Comparison of ENCODE assay signal across 15 cellular contexts in genomic region chr2:131049150-131049718, GRCh38. TPM values are rescaled to one million over a fixed set of nuclear protein-coding genes. Genes with fewer than 3 reads are reported as not detected.
A peak's percentile ranks its signal among the peaks of the same experiment; 100 is the strongest.
DNase-seq lines count a peak whose midpoint lies in the region; ATAC-seq and TF ChIP-seq lines count a peak whose summit lies in the region.
"Had no signal": no experiment of that assay in that cellular context is flagged by ENCODE, and none has a peak within 500 bp of the region (broad histone marks: within the 10 kb centered on the region; RNA-seq: fewer than 3 reads in every experiment).

No MANE protein-coding gene starts in this region.

- no peak overlapping the region for H2AFZ ChIP-seq in IMR-90 (replicated peaks; ENCODE audit: low read length, poor library complexity)

- TF ChIP-seq POLR2A in breast epithelium (IDR thresholded peaks at IDR 0.05) (no peak), IMR-90 (IDR thresholded peaks at IDR 0.05; ENCODE audit: low read depth, low read length) (no peak)

- H3K14ac ChIP-seq in IMR-90 (replicated peaks; ENCODE audit: low read depth, low read length), result no peak overlapping the region

- in situ Hi-C loops in IMR-90 (cut with MboI; ENCODE audit: low sequenced_read_pairs), result no loop called here

- no peak overlapping the region for H3K4ac ChIP-seq in IMR-90 (ENCODE audit: low read depth, low read length)

- no peak overlapping the region for H3K23ac ChIP-seq in IMR-90 (ENCODE audit: low read depth, low read length)

- H3K9me3 Mint-ChIP-seq in MCF 10A (ENCODE audit: unreplicated experiment), result no peaks in the 10 kb centered on the region
- H3K9me3 Mint-ChIP-seq in chondrocyte (ENCODE audit: low read depth), result no peaks in the 10 kb centered on the region

- no peak overlapping the region for H2AK9ac ChIP-seq in IMR-90 (replicated peaks; ENCODE audit: low read depth, low read length, poor library complexity)

- H3K79me1 ChIP-seq in IMR-90 (ENCODE audit: low read depth in 1 of 2, low read length in 2 of 2), result peaks cover 19 to 36% of the 10 kb centered on the region in 2 experiments

- H3K27ac ChIP-seq in breast epithelium (no peak overlapping the region), IMR-90 (ENCODE audit: insufficient read depth, low read length) (no peak overlapping the region), aorta (ENCODE audit: low read depth in 1 of 2, low read length in 2 of 2) (no peak overlapping the region), foreskin keratinocyte (no peak overlapping the region)

- H3K4me3 Mint-ChIP-seq in MCF 10A (ENCODE audit: unreplicated experiment) (no peak overlapping the region), chondrocyte (ENCODE audit: unreplicated experiment) (no peak overlapping the region)

- H3K4me1 ChIP-seq in breast epithelium (no peaks in the 10 kb centered on the region), IMR-90 (ENCODE audit: control insufficient read depth, insufficient read depth, low read length) (no peaks in the 10 kb centered on the region), aorta (ENCODE audit: control insufficient read depth in 1 of 2, insufficient read depth in 2 of 2, low read length in 2 of 2) (no peaks in the 10 kb centered on the region), foreskin keratinocyte (no peaks in the 10 kb centered on the region)

- no peak overlapping the region for H2BK20ac ChIP-seq in IMR-90 (ENCODE audit: low read depth, low read length)

- TF ChIP-seq RAD21 in IMR-90 (IDR thresholded peaks at IDR 0.05; ENCODE audit: low read length), result no peak

- DNase-seq in MCF 10A (ENCODE audit: unreplicated experiment) (no peak), breast epithelium (ENCODE audit: low spot score in 2 of 2) (no peak), IMR-90 (no peak), chondrocyte (ENCODE audit: low spot score) (no peak), T-helper 2 cell (no peak), aorta (no peak), foreskin keratinocyte (no peak)
- DNase-seq: DMS53, KBM-7, MG63, NCI-H2029 treated with DMSO at 0.1 percent for 48 hours, NCI-H2227 treated with DMSO at 0.1 percent for 48 hours, NCI-H526 treated with DMSO at 0.1 percent for 48 hours, SHP77 treated with DMSO at 0.1 percent for 48 hours had no signal

- H4K91ac ChIP-seq in IMR-90 (ENCODE audit: insufficient read depth, low read depth, low read length), result no peak overlapping the region

- H3K36me3 Mint-ChIP-seq in MCF 10A (ENCODE audit: insufficient read depth, unreplicated experiment) (peaks cover 80% of the 10 kb centered on the region), chondrocyte (ENCODE audit: low read depth) (peaks cover 37% of the 10 kb centered on the region)

- no peaks in the 10 kb centered on the region for H3K9me3 ChIP-seq in breast epithelium
- no peaks in the 10 kb centered on the region for H3K9me3 ChIP-seq in IMR-90 (ENCODE audit: control insufficient read depth, insufficient read depth, low read length)
- H3K9me3 ChIP-seq in aorta (ENCODE audit: control insufficient read depth, low read length), result no peaks in the 10 kb centered on the region
- H3K9me3 ChIP-seq: MG63 had no signal

- H3K9me1 ChIP-seq in IMR-90 (ENCODE audit: insufficient read depth, low read length), result peaks cover 3% of the 10 kb centered on the region; the same call in 1 of the 2 replicates

- H3K4me1 Mint-ChIP-seq in MCF 10A (ENCODE audit: insufficient read depth, unreplicated experiment), result no peaks in the 10 kb centered on the region
- H3K4me1 Mint-ChIP-seq in chondrocyte (ENCODE audit: low read depth), result no peaks in the 10 kb centered on the region

- H3K18ac ChIP-seq in IMR-90 (ENCODE audit: low read depth, low read length), result no peak overlapping the region

- H2BK15ac ChIP-seq in IMR-90 (ENCODE audit: low read depth, low read length), result no peak overlapping the region

- no peak overlapping the region for H3K56ac ChIP-seq in IMR-90 (ENCODE audit: extremely low read depth, insufficient read depth, low read length)

- H3K27me3 Mint-ChIP-seq in MCF 10A (ENCODE audit: insufficient read depth, unreplicated experiment) (no peaks in the 10 kb centered on the region), chondrocyte (ENCODE audit: low read depth) (no peaks in the 10 kb centered on the region)

- H2BK5ac ChIP-seq in IMR-90 (ENCODE audit: low read depth, low read length, poor library complexity, severe bottlenecking), result no peak overlapping the region

- WGBS in IMR-90 (ENCODE audit: extremely low coverage in 2 of 2, insufficient read length in 1 of 2), 2 experiments, result no CpG with 5 or more reads among the region's 7 CpGs
- 86 to 92% methylated on average over 7 of the region's 7 CpGs for WGBS in aorta, 2 donors

- H3K36me3 ChIP-seq in breast epithelium, result peaks cover 4% of the 10 kb centered on the region
- peaks cover 53% of the 10 kb centered on the region for H3K36me3 ChIP-seq in IMR-90 (ENCODE audit: control insufficient read depth, insufficient read depth, low read length)
- peaks cover 0 to 8% of the 10 kb centered on the region in 2 donors for H3K36me3 ChIP-seq in aorta (ENCODE audit: control insufficient read depth in 1 of 2, insufficient read depth in 2 of 2, low read length in 1 of 2)

- dilution Hi-C loops in IMR-90 (cut with HindIII; ENCODE audit: low sequenced_read_pairs, unreplicated experiment), result no loop called here

- H3K27ac Mint-ChIP-seq in MCF 10A (ENCODE audit: low read depth, unreplicated experiment), result peak overlapping the region; percentile 23
- peak overlapping the region; percentile 18 for H3K27ac Mint-ChIP-seq in chondrocyte (ENCODE audit: unreplicated experiment)

- H3K9ac ChIP-seq in IMR-90 (ENCODE audit: low read depth, low read length), result no peak overlapping the region

- H4K5ac ChIP-seq in IMR-90 (ENCODE audit: low read depth, low read length), result no peak overlapping the region

- H3K4me3 ChIP-seq in breast epithelium (no peak overlapping the region), IMR-90 (ENCODE audit: insufficient read depth, low read depth, low read length) (no peak overlapping the region), aorta (ENCODE audit: low read length in 2 of 2) (no peak overlapping the region)
- H3K4me3 ChIP-seq: MG63 had no signal

- peaks cover 35% of the 10 kb centered on the region for H4K20me1 ChIP-seq in IMR-90 (ENCODE audit: insufficient read depth, low read length)

- H3K27me3 ChIP-seq in breast epithelium (no peaks in the 10 kb centered on the region), IMR-90 (ENCODE audit: control insufficient read depth, insufficient read depth, low read length) (no peaks in the 10 kb centered on the region), aorta (ENCODE audit: control insufficient read depth in 1 of 2, insufficient read depth in 2 of 2, low read length in 1 of 2) (no peaks in the 10 kb centered on the region), foreskin keratinocyte (no peaks in the 10 kb centered on the region)
- H3K27me3 ChIP-seq: MG63 had no signal

- POLR2A ChIA-PET in MCF 10A (lab: Yijun Ruan, JAX), result interaction anchor here (1.1 kb wide), 1 partner anchor 17 kb away, joined by 5 read pairs; no protein-coding TSS in a partner anchor
- POLR2A ChIA-PET in IMR-90 (lab: Charles Lee; ENCODE audit: unreplicated experiment), result no interaction called here

- TF ChIP-seq CTCF in MCF 10A (IDR thresholded peaks at IDR 0.05; ENCODE audit: unreplicated experiment) (no peak), breast epithelium (IDR thresholded peaks at IDR 0.05) (no peak), IMR-90 (conservative IDR thresholded peaks at IDR 0.05; ENCODE audit: low read depth, low read length) (no peak), chondrocyte (IDR thresholded peaks at IDR 0.05) (no peak), foreskin keratinocyte (conservative IDR thresholded peaks at IDR 0.05) (no peak)

- H2AK5ac ChIP-seq in IMR-90 (ENCODE audit: low read depth, low read length), result no peak overlapping the region

- no peak overlapping the region for H2BK120ac ChIP-seq in IMR-90 (ENCODE audit: low read depth, low read length)

- CTCF ChIA-PET in MCF 10A (lab: Yijun Ruan, JAX) (no interaction called here), IMR-90 (lab: Yijun Ruan, JAX) (interaction anchor here (0.6 kb wide), 1 partner anchor 27 kb away, joined by 4 read pairs; no protein-coding TSS in a partner anchor)

- H4K8ac ChIP-seq in IMR-90 (ENCODE audit: low read depth in 2 of 2, low read length in 2 of 2), result no peak overlapping the region

- intact Hi-C loops in MCF 10A (cut with micrococcal nuclease) (no loop called here), breast epithelium (cut with DNase I; ENCODE audit: low total_unique reads) (no loop called here), IMR-90 (cut with micrococcal nuclease) (no loop called here), aorta (cut with DNase I) (no loop called here)

- no TSS peak for BruUV-seq in MCF 10A (replicated peaks; lab: Mats Ljungman, UMichigan)
- BruUV-seq in IMR-90 (replicated peaks; lab: Mats Ljungman, UMichigan), result TSS peak; percentile 27

- ATAC-seq in IMR-90 (ENCODE audit: low read depth) (no peak), aorta (ENCODE audit: low FRiP score) (no peak), foreskin keratinocyte (no peak)
- ATAC-seq: Panc1 had no signal

- no peak overlapping the region for H3K4me2 ChIP-seq in IMR-90 (ENCODE audit: low read depth, low read length)

TF ChIP-seq in IMR-90, 13 proteins besides CTCF, POLR2A, EP300 and RAD21 (continues in another document):
- TF ChIP-seq MAZ (IDR thresholded peaks at IDR 0.05; ENCODE audit: borderline replicate concordance, low read depth, low read length) (no peak), FOS (IDR thresholded peaks at IDR 0.05; ENCODE audit: low read depth, low read length) (no peak)

RNA-seq across cellular contexts. Expression of gene FAM168B, which starts 44.0 kb away (rescaled TPM):
- total RNA-seq in MCF 10A (2022), result 159 and 172 TPM in 2 replicates
- total RNA-seq in breast epithelium, result 100 to 1,000 TPM in 2 of 3 donors, 10 to 100 TPM in 1; 69.2 to 122 (median 111) TPM
- total RNA-seq in IMR-90 (2012; rRNA removed), result 76.4 and 86.7 TPM in 2 replicates
- 106 and 121 TPM in 2 replicates for polyA plus RNA-seq in IMR-90 (2012; rRNA removed)
- polyA plus RNA-seq in IMR-90 (2012; cell fraction: cytosol; rRNA removed), result 49.5 and 136 TPM in 2 replicates
- polyA plus RNA-seq in IMR-90 (2012; cell fraction: nucleus; rRNA removed; ENCODE audit: low replicate concordance), result 70.7 and 119 TPM in 2 replicates
- total RNA-seq in chondrocyte, result 94.9 to 118 TPM (median 111 TPM) in 3 replicates
- total RNA-seq in aorta, result 10 to 100 TPM; 80.3 to 86.7 TPM
- 10 to 100 TPM; 31.3 to 35.8 TPM for polyA plus RNA-seq in aorta
- total RNA-seq in foreskin keratinocyte, result 66.4 and 67.1 TPM in 2 replicates
- 23.8 and 26.6 TPM in 2 replicates for polyA plus RNA-seq in foreskin keratinocyte

RNA-seq across cellular contexts. Expression of gene PLEKHB2, which starts 55.9 kb away (rescaled TPM):
- total RNA-seq in MCF 10A (2022) (57.6 and 78.1 TPM in 2 replicates), breast epithelium (10 to 100 TPM; 47.4 to 75.4 (median 73.6) TPM), IMR-90 (2012; rRNA removed) (82.1 and 118 TPM in 2 replicates), chondrocyte (44.5 to 60.6 TPM (median 57.7 TPM) in 3 replicates), aorta (10 to 100 TPM; 23.8 to 41.3 TPM), foreskin keratinocyte (60.1 and 65.6 TPM in 2 replicates)
- polyA plus RNA-seq in IMR-90 (2012; rRNA removed) (57.6 and 62.9 TPM in 2 replicates), aorta (10 to 100 TPM; 17.4 to 31.3 TPM), foreskin keratinocyte (29.5 and 31.1 TPM in 2 replicates)
- polyA plus RNA-seq in IMR-90 (2012; cell fraction: cytosol; rRNA removed), result 27.2 and 28.3 TPM in 2 replicates
- 12.8 and 29.2 TPM in 2 replicates for polyA plus RNA-seq in IMR-90 (2012; cell fraction: nucleus; rRNA removed; ENCODE audit: low replicate concordance)
